Comparison of ENCODE assay signal across 7 cellular contexts in the genomic region with DNA sequence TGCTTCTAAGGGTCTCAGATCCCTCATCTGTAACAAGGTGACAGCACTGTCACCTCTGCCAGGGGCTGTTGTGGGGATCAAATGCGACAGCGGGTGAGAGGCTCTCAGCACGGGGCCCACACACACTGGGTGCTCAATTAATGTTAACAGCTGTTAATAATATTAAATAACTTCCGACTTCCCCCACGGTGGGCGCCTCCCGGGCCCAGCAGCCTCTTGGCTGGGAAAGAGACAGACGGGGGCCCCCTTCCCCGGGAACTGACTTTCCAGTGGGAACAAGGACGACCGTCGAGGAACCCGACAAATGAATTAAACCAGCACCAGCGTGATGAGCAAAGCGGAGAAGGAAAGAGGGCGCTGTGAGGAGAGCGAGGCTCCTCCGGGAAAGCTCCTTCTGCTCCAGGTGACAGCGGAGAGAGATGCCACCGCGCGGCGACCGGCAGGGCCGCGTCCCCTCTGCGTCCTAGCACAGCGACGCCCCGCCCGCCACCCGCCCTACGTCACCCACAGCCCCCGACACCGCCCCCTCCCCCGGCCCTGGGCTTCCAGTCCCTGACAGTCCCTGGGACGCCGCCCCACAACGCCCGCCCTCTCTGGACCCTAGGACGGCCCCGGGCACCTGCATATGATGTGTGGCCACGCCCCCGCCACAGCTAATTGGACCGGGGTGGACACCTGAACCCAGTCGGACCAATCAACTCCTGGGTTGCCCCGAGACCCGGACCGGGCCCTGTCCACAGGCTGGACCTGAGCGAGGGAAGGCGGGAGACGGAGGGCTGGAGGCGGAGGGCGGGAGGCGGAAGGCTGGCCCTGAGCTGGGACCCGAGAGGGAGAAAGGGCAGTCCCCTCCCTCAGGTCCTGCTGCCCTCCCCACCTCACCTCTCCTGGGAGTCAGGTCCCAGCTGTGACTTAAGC. TPM values are rescaled to one million over a fixed set of nuclear protein-coding genes. Genes with fewer than 3 reads are reported as not detected.
DNase-seq lines count a peak whose midpoint lies in the region; ATAC-seq and TF ChIP-seq lines count a peak whose summit lies in the region.

No MANE protein-coding gene starts in this region.

- H3K27me3 ChIP-seq in hepatocyte: peaks cover 22% of the 10 kb centered on the region

- TF ChIP-seq CTCF in VCaP (conservative IDR thresholded peaks at IDR 0.05) (peak; percentile 66), hepatocyte (IDR thresholded peaks at IDR 0.05; ENCODE audit: poor library complexity) (peak; percentile 40)

- no peaks in the 10 kb centered on the region for H4K20me1 ChIP-seq in hepatocyte (ENCODE audit: insufficient read depth, poor library complexity, severe bottlenecking)

- H3K9me3 ChIP-seq in hepatocyte (ENCODE audit: low read depth): no peaks in the 10 kb centered on the region

- no peaks in the 10 kb centered on the region for H3K9me2 ChIP-seq in hepatocyte (replicated peaks; ENCODE audit: insufficient read depth)

- H3K4me1 ChIP-seq in hepatocyte (ENCODE audit: insufficient read depth): no peaks in the 10 kb centered on the region

- H3K4me2 ChIP-seq in hepatocyte: peak overlapping the region; percentile 75

- H3K79me2 ChIP-seq in hepatocyte: no peaks in the 10 kb centered on the region

- DNase-seq in NCI-H146 (lab: John Stamatoyannopoulos, UW) (peak; percentile 84), hepatocyte (ENCODE audit: low spot score) (peak; percentile 94), CD1c-positive myeloid dendritic cell (ENCODE audit: extremely low spot score) (no peak)
- DNase-seq in stimulated activated CD4-positive, alpha-beta T cell treated with anti-CD3 and anti-CD28 coated beads, Interleukin-4, amount 100 ng/mL, for 1 hour: peak; percentile 20

- peak overlapping the region; percentile 63 for H2AFZ ChIP-seq in hepatocyte

- H3K4me3 ChIP-seq in hepatocyte: no peak overlapping the region

- ATAC-seq in GM21825 (IDR thresholded peaks at IDR 0.05; ENCODE audit: unreplicated experiment): no peak
- no peak for ATAC-seq in GM19328 (IDR thresholded peaks at IDR 0.05; ENCODE audit: unreplicated experiment)

- H3K27ac ChIP-seq in VCaP (peak overlapping the region; percentile 61), hepatocyte (peak overlapping the region; percentile 73)

- 10% methylated on average over 24 of the region's 56 CpGs for WGBS in hepatocyte (ENCODE audit: low lambda C conversion rate, missing lambda C conversion rate)

- no peaks in the 10 kb centered on the region for H3K36me3 ChIP-seq in hepatocyte (replicated peaks; ENCODE audit: insufficient read depth, low read depth)

RNA-seq across cellular contexts. Expression of gene MATN1, which starts 38.2 kb away (rescaled TPM):
- 0.47 and 2.0 TPM in 2 replicates for total RNA-seq in hepatocyte
- 3.4 and 3.7 TPM in 2 replicates for polyA plus RNA-seq in hepatocyte
